ENCODE assay signal across 10 cellular contexts in genomic region chr4:8607603-8608481, GRCh38. TPM values are rescaled to one million over a fixed set of nuclear protein-coding genes. Genes with fewer than 3 reads are reported as not detected.
A peak's percentile ranks its signal among the peaks of the same experiment; 100 is the strongest.
DNase-seq lines count a peak whose midpoint lies in the region; ATAC-seq and TF ChIP-seq lines count a peak whose summit lies in the region.
"Had no signal": no experiment of that assay in that cellular context is flagged by ENCODE, and none has a peak within 500 bp of the region (broad histone marks: within the 10 kb centered on the region; RNA-seq: fewer than 3 reads in every experiment).

No MANE protein-coding gene starts in this region.

- DNase-seq in GDM1 (lab: John Stamatoyannopoulos, UW) (peak; percentile 10), Karpas-422 (peak; percentile 77), glutamatergic neuron (peak; percentile 92), aorta (no peak)
- DNase-seq in activated T-cell treated with anti-CD3 and anti-CD28 coated beads, Interleukin-2, amount 50 U/mL, for 24 hours: peak; percentile 67
- DNase-seq in stimulated activated CD4-positive, alpha-beta T cell treated with anti-CD3 and anti-CD28 coated beads, Interleukin-1b, Interleukin-23, amount 100 ng/mL, for 4 hours (ENCODE audit: low read depth in 2 of 2): peak; percentile 4 to 40

- H3K79me2 ChIP-seq in Karpas-422 (ENCODE audit: low read length): no peaks in the 10 kb centered on the region

- no peak overlapping the region for H3K4me2 ChIP-seq in Karpas-422 (ENCODE audit: low read depth, low read length, poor library complexity, severe bottlenecking)

- H3K4me3 ChIP-seq in Karpas-422 (ENCODE audit: low read length): no peak overlapping the region
- no peak overlapping the region for H3K4me3 ChIP-seq in aorta (ENCODE audit: low read length in 2 of 2)

- no peaks in the 10 kb centered on the region for H3K9me3 Mint-ChIP-seq in activated T-cell treated with anti-CD3 and anti-CD28 coated beads, Interleukin-2, amount 50 U/mL, for 24 hours
- peaks cover 3% of the 10 kb centered on the region for H3K9me3 Mint-ChIP-seq in glutamatergic neuron (ENCODE audit: unreplicated experiment)

- intact Hi-C loops in aorta (cut with DNase I): loop anchor here in 1 of 2 donors (10.0 kb wide), 1 partner anchor 307 kb away; no protein-coding TSS in a partner anchor

- no peaks in the 10 kb centered on the region for H3K9me2 ChIP-seq in Karpas-422 (replicated peaks; ENCODE audit: insufficient read depth, low read length)

- H3K4me3 Mint-ChIP-seq in activated T-cell treated with anti-CD3 and anti-CD28 coated beads, Interleukin-2, amount 50 U/mL, for 24 hours: no peak overlapping the region
- H3K4me3 Mint-ChIP-seq in glutamatergic neuron (ENCODE audit: unreplicated experiment): no peak overlapping the region

- 13 to 19% methylated on average over 39 to 42 of the region's 42 CpGs for WGBS in aorta, 2 donors

- H3K27me3 Mint-ChIP-seq in activated T-cell treated with anti-CD3 and anti-CD28 coated beads, Interleukin-2, amount 50 U/mL, for 24 hours: peaks cover 8% of the 10 kb centered on the region
- peaks cover 4% of the 10 kb centered on the region for H3K27me3 Mint-ChIP-seq in glutamatergic neuron (ENCODE audit: unreplicated experiment)

- H3K9me3 ChIP-seq in Karpas-422 (ENCODE audit: low read length) (no peaks in the 10 kb centered on the region), aorta (ENCODE audit: control insufficient read depth, low read length) (no peaks in the 10 kb centered on the region)

- H3K27ac ChIP-seq in Karpas-422 (ENCODE audit: low read length) (no peak overlapping the region), aorta (ENCODE audit: low read depth in 1 of 2, low read length in 2 of 2) (no peak overlapping the region)

- no peak overlapping the region for H3K27ac Mint-ChIP-seq in activated T-cell treated with anti-CD3 and anti-CD28 coated beads, Interleukin-2, amount 50 U/mL, for 24 hours
- no peak overlapping the region for H3K27ac Mint-ChIP-seq in glutamatergic neuron (ENCODE audit: unreplicated experiment)

- no peak overlapping the region for H3K9ac ChIP-seq in Karpas-422 (ENCODE audit: low read length)

- H3K36me3 Mint-ChIP-seq in activated T-cell treated with anti-CD3 and anti-CD28 coated beads, Interleukin-2, amount 50 U/mL, for 24 hours (ENCODE audit: low read depth): no peaks in the 10 kb centered on the region
- H3K36me3 Mint-ChIP-seq in glutamatergic neuron (ENCODE audit: unreplicated experiment): peaks cover 5% of the 10 kb centered on the region

- H3K36me3 ChIP-seq in Karpas-422 (ENCODE audit: insufficient read depth, low read length): no peaks in the 10 kb centered on the region
- no peaks in the 10 kb centered on the region for H3K36me3 ChIP-seq in aorta (ENCODE audit: control insufficient read depth in 1 of 2, insufficient read depth in 2 of 2, low read length in 1 of 2)

- ATAC-seq in aorta (ENCODE audit: low FRiP score): no peak
- no peak for ATAC-seq in HG03097 (IDR thresholded peaks at IDR 0.05; ENCODE audit: low FRiP score, unreplicated experiment)
- ATAC-seq in HG02588 (IDR thresholded peaks at IDR 0.05; ENCODE audit: unreplicated experiment): no peak

- H4K20me1 ChIP-seq in Karpas-422 (ENCODE audit: insufficient read depth, low read depth, low read length): no peaks in the 10 kb centered on the region

- H3K4me1 ChIP-seq in Karpas-422 (ENCODE audit: low read length) (no peaks in the 10 kb centered on the region), aorta (ENCODE audit: control insufficient read depth in 1 of 2, insufficient read depth in 2 of 2, low read length in 2 of 2) (no peaks in the 10 kb centered on the region)

- TF ChIP-seq CTCF in glutamatergic neuron (IDR thresholded peaks at IDR 0.05; ENCODE audit: partially characterized antibody, unreplicated experiment): peak; percentile 99

- H3K4me1 Mint-ChIP-seq in activated T-cell treated with anti-CD3 and anti-CD28 coated beads, Interleukin-2, amount 50 U/mL, for 24 hours (ENCODE audit: low read depth): no peaks in the 10 kb centered on the region
- H3K4me1 Mint-ChIP-seq in glutamatergic neuron (ENCODE audit: low read depth, unreplicated experiment): no peaks in the 10 kb centered on the region

- no peak overlapping the region for H2AFZ ChIP-seq in Karpas-422 (ENCODE audit: low read length)

- H3K27me3 ChIP-seq in Karpas-422 (ENCODE audit: low read length): no peaks in the 10 kb centered on the region
- no peaks in the 10 kb centered on the region for H3K27me3 ChIP-seq in aorta (ENCODE audit: control insufficient read depth in 1 of 2, insufficient read depth in 2 of 2, low read length in 1 of 2)

RNA-seq across cellular contexts. Expression of gene CPZ, which starts 15.3 kb away (rescaled TPM):
- not detected in 2 replicates for total RNA-seq in Karpas-422 (2014; rRNA removed; shearing (Covaris generic); ENCODE audit: low replicate concordance)
- 0.27 TPM for total RNA-seq in glutamatergic neuron (ENCODE audit: unreplicated experiment)
- 1 to 10 TPM; 3.8 to 10.0 TPM for total RNA-seq in aorta
- polyA plus RNA-seq in aorta: under 1 TPM; 0.13 to 0.82 TPM
- total RNA-seq: mononuclear cell had no signal

RNA-seq across cellular contexts. Expression of gene GPR78, which starts 27.6 kb away (rescaled TPM):
- not detected in 2 replicates for total RNA-seq in Karpas-422 (2014; rRNA removed; shearing (Covaris generic); ENCODE audit: low replicate concordance)
- total RNA-seq in glutamatergic neuron (ENCODE audit: unreplicated experiment) (0.17 TPM), aorta (under 1 TPM in 1 of 2 donors, not detected in 1; 0.48 TPM)
- not detected for polyA plus RNA-seq in aorta
- total RNA-seq: mononuclear cell, RPMI7951 had no signal

Comparison
In these comparisons a context has a peak if more than half of its experiments do, and no peak if none do; other contexts are left out.
1. DNase-seq: peak in GDM1 (single experiment), Karpas-422 (single experiment), activated T-cell treated with anti-CD3 and anti-CD28 coated beads, Interleukin-2, amount 50 U/mL, for 24 hours (single experiment), glutamatergic neuron (single experiment) and stimulated activated CD4-positive, alpha-beta T cell treated with anti-CD3 and anti-CD28 coated beads, Interleukin-1b, Interleukin-23, amount 100 ng/mL, for 4 hours (2 of 2); none in aorta (0 of 2).